1 cellular context compared by ENCODE assay signal in the genomic region with DNA sequence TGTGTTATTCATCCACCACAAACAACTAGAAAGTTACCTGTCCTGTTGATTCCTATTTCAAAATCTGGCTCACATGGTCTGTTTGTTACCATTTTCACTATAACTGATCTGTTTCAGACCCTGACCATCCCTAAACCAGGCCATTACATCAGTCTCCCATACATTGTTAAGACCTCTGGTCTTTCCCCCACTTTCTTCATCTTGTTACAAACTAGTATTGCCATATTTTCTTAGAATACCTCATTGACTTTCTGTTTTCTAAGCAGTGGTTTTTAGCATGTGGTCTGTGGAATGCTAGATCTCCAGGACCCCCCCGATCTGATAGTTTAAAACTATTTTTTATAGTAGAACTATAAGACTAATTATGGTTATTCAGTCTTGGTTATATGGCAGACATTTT.
TF ChIP-seq lines count a peak whose summit lies in the region.

No MANE protein-coding gene starts in this region.

TF ChIP-seq in H1, 55 proteins besides CTCF, POLR2A, EP300 and RAD21:
- no peak for TF ChIP-seq RNF2 (IDR thresholded peaks at IDR 0.05; ENCODE audit: borderline replicate concordance, low read depth, low read length, missing control alignments, poor library complexity, severe bottlenecking)
- TF ChIP-seq, protein P1, sequence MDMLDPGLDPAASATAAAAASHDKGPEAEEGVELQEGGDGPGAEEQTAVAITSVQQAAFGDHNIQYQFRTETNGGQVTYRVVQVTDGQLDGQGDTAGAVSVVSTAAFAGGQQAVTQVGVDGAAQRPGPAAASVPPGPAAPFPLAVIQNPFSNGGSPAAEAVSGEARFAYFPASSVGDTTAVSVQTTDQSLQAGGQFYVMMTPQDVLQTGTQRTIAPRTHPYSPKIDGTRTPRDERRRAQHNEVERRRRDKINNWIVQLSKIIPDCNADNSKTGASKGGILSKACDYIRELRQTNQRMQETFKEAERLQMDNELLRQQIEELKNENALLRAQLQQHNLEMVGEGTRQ (IDR thresholded peaks at IDR 0.05; ENCODE audit: low read length): no peak
- no peak for TF ChIP-seq HDAC6 (IDR thresholded peaks at IDR 0.05; ENCODE audit: low read depth, low read length)
- no peak for TF ChIP-seq PHF8 (conservative IDR thresholded peaks at IDR 0.05; ENCODE audit: low read depth, low read length)
- no peak for TF ChIP-seq ZNF274 (IDR thresholded peaks at IDR 0.05; ENCODE audit: borderline replicate concordance, extremely low read depth, low read length)
